In genomic region chr6:27873101-27874030, GRCh38 we compare ENCODE assay signal across 8 cellular contexts. TPM values are rescaled to one million over a fixed set of nuclear protein-coding genes. Genes with fewer than 3 reads are reported as not detected.
DNase-seq lines count a peak whose midpoint lies in the region; ATAC-seq and TF ChIP-seq lines count a peak whose summit lies in the region.

No MANE protein-coding gene starts in this region.

- peak overlapping the region; percentile 93 for H3K4me3 Mint-ChIP-seq in natural killer cell treated with Interleukin-12 subunit alpha and Interleukin-12 subunit beta and Interleukin-15 and Interleukin-18, amount 100 ng/mL, for 72 hours
- peak overlapping the region; percentile 91 for H3K4me3 Mint-ChIP-seq in type B pancreatic cell

- H3K27ac ChIP-seq in esophagus muscularis mucosa (replicated peaks in 1 of 4) = peak overlapping the region; percentile 16 to 63 (median 52)

- TF ChIP-seq EP300 in esophagus muscularis mucosa (IDR thresholded peaks at IDR 0.05) = no peak

- peak; percentile 40 for ATAC-seq in HG02759 (IDR thresholded peaks at IDR 0.05; ENCODE audit: unreplicated experiment)
- ATAC-seq in natural killer cell treated with Interleukin-12 subunit alpha and Interleukin-12 subunit beta and Interleukin-15 and Interleukin-18, amount 100 ng/mL, for 72 hours = peak; percentile 69 to 74

- peaks cover 0 to 72% (median 39%) of the 10 kb centered on the region in 4 donors for H3K27me3 ChIP-seq in esophagus muscularis mucosa

- DNase-seq in Daoy (ENCODE audit: low read depth) (peak; percentile 55), NCI-H526 (lab: John Stamatoyannopoulos, UW) (peak; percentile 89 to 95), activated T-cell treated with anti-CD3 and anti-CD28 coated beads for 24 hours (ENCODE audit: low read depth) (peak; percentile 56), esophagus muscularis mucosa (ENCODE audit: extremely low spot score) (no peak), type B pancreatic cell (ENCODE audit: extremely low spot score, unreplicated experiment) (peak; percentile 80), putamen (ENCODE audit: low spot score) (no peak)
- DNase-seq in natural killer cell treated with Interleukin-12 subunit alpha and Interleukin-12 subunit beta and Interleukin-15 and Interleukin-18, amount 100 ng/mL, for 72 hours (ENCODE audit: low spot score) = peak; percentile 80

- H3K4me1 Mint-ChIP-seq in natural killer cell treated with Interleukin-12 subunit alpha and Interleukin-12 subunit beta and Interleukin-15 and Interleukin-18, amount 100 ng/mL, for 72 hours (ENCODE audit: low read depth in 2 of 2) = peaks cover 32 to 42% of the 10 kb centered on the region in 2 donors
- H3K4me1 Mint-ChIP-seq in type B pancreatic cell (ENCODE audit: unreplicated experiment) = peaks cover 23% of the 10 kb centered on the region

- no peak for TF ChIP-seq POLR2A in esophagus muscularis mucosa (IDR thresholded peaks at IDR 0.05; ENCODE audit: low read depth)

- H3K36me3 Mint-ChIP-seq in natural killer cell treated with Interleukin-12 subunit alpha and Interleukin-12 subunit beta and Interleukin-15 and Interleukin-18, amount 100 ng/mL, for 72 hours = no peaks in the 10 kb centered on the region
- no peaks in the 10 kb centered on the region for H3K36me3 Mint-ChIP-seq in type B pancreatic cell

- H3K36me3 ChIP-seq in esophagus muscularis mucosa = no peaks in the 10 kb centered on the region

- intact Hi-C loops in esophagus muscularis mucosa (cut with DNase I) = no loop called here

- no peaks in the 10 kb centered on the region for H3K27me3 Mint-ChIP-seq in natural killer cell treated with Interleukin-12 subunit alpha and Interleukin-12 subunit beta and Interleukin-15 and Interleukin-18, amount 100 ng/mL, for 72 hours
- peaks cover 5% of the 10 kb centered on the region for H3K27me3 Mint-ChIP-seq in type B pancreatic cell

- H3K4me3 ChIP-seq in esophagus muscularis mucosa = peak overlapping the region; percentile 49 to 63 (median 51)

- 11% methylated on average over 47 of the region's 48 CpGs for WGBS in esophagus muscularis mucosa

- TF ChIP-seq CTCF in esophagus muscularis mucosa (IDR thresholded peaks at IDR 0.05) (no peak), type B pancreatic cell (conservative IDR thresholded peaks at IDR 0.05) (no peak)

- no peaks in the 10 kb centered on the region for H3K9me3 ChIP-seq in esophagus muscularis mucosa

- peak overlapping the region; percentile 96 to 97 for H3K27ac Mint-ChIP-seq in natural killer cell treated with Interleukin-12 subunit alpha and Interleukin-12 subunit beta and Interleukin-15 and Interleukin-18, amount 100 ng/mL, for 72 hours
- peak overlapping the region; percentile 97 for H3K27ac Mint-ChIP-seq in type B pancreatic cell

- H3K9me3 Mint-ChIP-seq in natural killer cell treated with Interleukin-12 subunit alpha and Interleukin-12 subunit beta and Interleukin-15 and Interleukin-18, amount 100 ng/mL, for 72 hours = no peaks in the 10 kb centered on the region
- H3K9me3 Mint-ChIP-seq in type B pancreatic cell = no peaks in the 10 kb centered on the region

- peaks cover 0 to 24% (median 20%) of the 10 kb centered on the region in 4 donors for H3K4me1 ChIP-seq in esophagus muscularis mucosa

RNA-seq across cellular contexts. Expression of gene OR2B2, which starts 38.8 kb away (rescaled TPM):
- not detected in 2 replicates for total RNA-seq in Daoy (2014; rRNA removed; shearing (Covaris generic))
- total RNA-seq in esophagus muscularis mucosa (not detected), type B pancreatic cell (ENCODE audit: low replicate concordance) (not detected in 2 replicates)
- not detected for total RNA-seq in natural killer cell treated with Interleukin-12 subunit alpha and Interleukin-12 subunit beta and Interleukin-15 and Interleukin-18, amount 100 ng/mL, for 72 hours

Comparison
In these comparisons a context has a peak if more than half of its experiments do, and no peak if none do; other contexts are left out.
1. DNase-seq: peak in Daoy (single experiment), NCI-H526 (2 of 2), activated T-cell treated with anti-CD3 and anti-CD28 coated beads for 24 hours (single experiment), natural killer cell treated with Interleukin-12 subunit alpha and Interleukin-12 subunit beta and Interleukin-15 and Interleukin-18, amount 100 ng/mL, for 72 hours (single experiment) and type B pancreatic cell (single experiment); none in esophagus muscularis mucosa (single experiment) and putamen (single experiment).